In the genomic region with DNA sequence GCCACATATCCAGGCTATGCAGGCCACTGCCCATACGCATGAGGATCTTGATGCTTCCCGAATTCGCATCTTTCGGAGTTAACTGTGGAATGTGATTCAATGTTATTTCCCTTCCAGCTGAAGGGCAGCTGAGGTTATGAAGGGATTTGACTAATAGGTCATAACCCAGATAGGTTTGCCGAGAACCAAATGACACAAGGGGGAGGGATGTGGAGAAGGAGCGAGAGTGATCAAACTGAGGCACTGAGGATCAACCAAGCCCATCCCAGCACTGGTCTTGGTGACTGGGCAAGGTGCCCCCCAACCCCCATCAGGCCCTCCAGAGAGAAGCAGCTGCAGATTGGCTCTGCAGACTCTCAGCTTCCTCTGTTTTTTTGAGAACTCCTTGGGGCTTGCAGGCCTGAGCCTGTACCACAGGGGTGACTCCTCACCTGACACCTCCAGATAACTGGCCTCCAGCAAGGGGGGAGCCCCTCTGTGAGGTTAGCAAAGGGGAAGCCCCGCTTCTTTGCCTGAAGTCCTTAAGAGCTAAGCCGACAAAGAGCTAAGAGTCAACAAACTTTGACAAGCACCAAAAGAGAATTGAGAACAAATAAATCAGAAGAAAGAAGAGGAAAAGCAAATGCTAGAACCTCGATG, we compare ENCODE assay signal across 8 cellular contexts.
DNase-seq lines count a peak whose midpoint lies in the region; ATAC-seq and TF ChIP-seq lines count a peak whose summit lies in the region.

No MANE protein-coding gene starts in this region.

- DNase-seq in activated naive CD4-positive, alpha-beta T cell treated with anti-CD3 and anti-CD28 coated beads for 36 hours, result peak; percentile 77
- no peak for DNase-seq in activated naive CD4-positive, alpha-beta T cell treated with anti-CD3 and anti-CD28 coated beads, Interleukin-2, amount 50 U/mL, for 16 hours
- no peak for DNase-seq in body of pancreas
- peak; percentile 31 to 73 for DNase-seq in lung microvascular endothelial cell (ENCODE audit: low read depth in 2 of 2)
- DNase-seq in tibial nerve (ENCODE audit: low spot score in 2 of 2), result no peak
- no peak for DNase-seq in GDM1 (lab: John Stamatoyannopoulos, UW)
- DNase-seq in NAMALWA (ENCODE audit: low spot score), result no peak
- no peak for DNase-seq in AG20443 (ENCODE audit: low spot score)

- no peak for TF ChIP-seq EP300 in tibial nerve (IDR thresholded peaks at IDR 0.05)

- TF ChIP-seq CTCF in body of pancreas (IDR thresholded peaks at IDR 0.05), result no peak
- no peak for TF ChIP-seq CTCF in tibial nerve (IDR thresholded peaks at IDR 0.05)

- 51 to 55% methylated on average over 9 of the region's 9 CpGs for WGBS in body of pancreas, 2 donors
- 47 to 48% methylated on average over 9 of the region's 9 CpGs for WGBS in tibial nerve, 2 donors

- H3K27ac Mint-ChIP-seq in activated naive CD4-positive, alpha-beta T cell treated with anti-CD3 and anti-CD28 coated beads for 36 hours, result no peak overlapping the region

- TF ChIP-seq POLR2A in body of pancreas (IDR thresholded peaks at IDR 0.05), result no peak
- no peak for TF ChIP-seq POLR2A in tibial nerve (IDR thresholded peaks at IDR 0.05)

- no peaks in the 10 kb centered on the region for H3K27me3 ChIP-seq in body of pancreas
- H3K27me3 ChIP-seq in tibial nerve, result no peaks in the 10 kb centered on the region

- CTCF ChIA-PET in activated naive CD4-positive, alpha-beta T cell treated with anti-CD3 and anti-CD28 coated beads for 36 hours (lab: Charles Lee), result interaction anchor here (0.7 kb wide), 1 partner anchor 65 kb away, joined by 5 read pairs; no protein-coding TSS in a partner anchor

- H3K36me3 ChIP-seq in body of pancreas (replicated peaks in 1 of 2; ENCODE audit: insufficient read depth in 1 of 2, low read depth in 2 of 2) (no peaks in the 10 kb centered on the region), tibial nerve (no peaks in the 10 kb centered on the region)

- peaks cover 17% of the 10 kb centered on the region for H3K4me1 ChIP-seq in body of pancreas
- peaks cover 0 to 57% (median 7%) of the 10 kb centered on the region in 4 donors for H3K4me1 ChIP-seq in tibial nerve

- peak overlapping the region; percentile 28 to 58 (median 42) for H3K27ac ChIP-seq in body of pancreas
- peak overlapping the region in 3 of 4 donors; percentile 29 to 78 (median 61) for H3K27ac ChIP-seq in tibial nerve

- intact Hi-C loops in activated naive CD4-positive, alpha-beta T cell treated with anti-CD3 and anti-CD28 coated beads for 36 hours (cut with micrococcal nuclease), result loop anchor here (10.0 kb wide), 2 partner anchors 277 to 503 kb away; no protein-coding TSS in a partner anchor
- intact Hi-C loops in body of pancreas (cut with DNase I), result no loop called here

- H3K9me3 ChIP-seq in body of pancreas, result no peaks in the 10 kb centered on the region
- no peaks in the 10 kb centered on the region for H3K9me3 ChIP-seq in tibial nerve

- no peak overlapping the region for H3K4me3 ChIP-seq in body of pancreas
- H3K4me3 ChIP-seq in tibial nerve, result peak overlapping the region in 1 of 4 donors; percentile 27

- peaks cover 15% of the 10 kb centered on the region for H3K4me1 Mint-ChIP-seq in activated naive CD4-positive, alpha-beta T cell treated with anti-CD3 and anti-CD28 coated beads for 36 hours (ENCODE audit: low read depth)

- H3K9me3 Mint-ChIP-seq in activated naive CD4-positive, alpha-beta T cell treated with anti-CD3 and anti-CD28 coated beads for 36 hours, result no peaks in the 10 kb centered on the region

- no peaks in the 10 kb centered on the region for H3K36me3 Mint-ChIP-seq in activated naive CD4-positive, alpha-beta T cell treated with anti-CD3 and anti-CD28 coated beads for 36 hours (ENCODE audit: low read depth)

- peak; percentile 27 for ATAC-seq in body of pancreas

- no peaks in the 10 kb centered on the region for H3K27me3 Mint-ChIP-seq in activated naive CD4-positive, alpha-beta T cell treated with anti-CD3 and anti-CD28 coated beads for 36 hours (ENCODE audit: low read depth)

- no peak overlapping the region for H3K4me3 Mint-ChIP-seq in activated naive CD4-positive, alpha-beta T cell treated with anti-CD3 and anti-CD28 coated beads for 36 hours

Comparison
In these comparisons a context has a peak if more than half of its experiments do, and no peak if none do; other contexts are left out.
1. DNase-seq: peak in activated naive CD4-positive, alpha-beta T cell treated with anti-CD3 and anti-CD28 coated beads for 36 hours (single experiment) and lung microvascular endothelial cell (2 of 2); none in activated naive CD4-positive, alpha-beta T cell treated with anti-CD3 and anti-CD28 coated beads, Interleukin-2, amount 50 U/mL, for 16 hours (single experiment), body of pancreas (0 of 4), tibial nerve (0 of 2), GDM1 (single experiment), NAMALWA (single experiment) and AG20443 (single experiment).